Comparison of ENCODE assay signal across 21 cellular contexts in the genomic region with DNA sequence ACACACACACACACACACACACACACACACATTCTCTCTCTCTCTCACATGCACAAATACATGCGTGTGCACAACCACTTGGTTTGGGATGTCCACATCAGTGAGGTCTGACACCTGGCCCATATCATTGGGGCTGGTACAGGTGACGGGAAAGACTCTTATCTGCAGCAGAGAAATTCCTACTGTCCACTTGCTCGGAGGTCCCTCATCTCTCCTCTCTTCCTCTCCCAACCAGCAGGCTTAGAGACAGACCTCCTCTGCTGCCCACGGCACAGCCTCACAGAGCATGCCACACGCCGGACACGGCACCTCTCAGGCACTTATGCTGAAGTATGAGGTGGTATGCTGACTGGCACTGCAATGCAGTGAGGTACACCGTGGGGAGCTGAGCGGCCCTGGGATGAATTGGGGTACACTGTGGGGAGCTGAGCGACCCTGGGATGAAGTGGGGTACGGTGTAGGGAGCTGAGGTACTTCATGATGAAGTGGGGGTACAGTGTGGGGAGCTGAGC.
"Had no signal": no experiment of that assay in that cellular context is flagged by ENCODE, and none has a peak within 500 bp of the region (broad histone marks: within the 10 kb centered on the region; RNA-seq: fewer than 3 reads in every experiment).

No MANE protein-coding gene starts in this region.

- H3K9me3 Mint-ChIP-seq: dendritic cell treated with granulocyte-macrophage colony-stimulating factor and Interleukin-4, amounts not matched to agents 40 ng/mL and 50 ng/mL, for 4 days; effector memory CD8-positive, alpha-beta T cell; immature natural killer cell; natural killer cell treated with Interleukin-12 subunit alpha and Interleukin-12 subunit beta and Interleukin-15 and Interleukin-18, amount 100 ng/mL, for 72 hours had no signal

- H3K36me3 ChIP-seq: esophagus squamous epithelium, gastroesophageal sphincter, neutrophil, spleen, upper lobe of left lung had no signal

- H3K27ac ChIP-seq: esophagus squamous epithelium, gastroesophageal sphincter, neutrophil, spleen, upper lobe of left lung had no signal

- H3K36me3 Mint-ChIP-seq: immature natural killer cell; natural killer cell treated with Interleukin-12 subunit alpha and Interleukin-12 subunit beta and Interleukin-15 and Interleukin-18, amount 100 ng/mL, for 72 hours had no signal

- H3K27ac Mint-ChIP-seq: dendritic cell treated with granulocyte-macrophage colony-stimulating factor and Interleukin-4, amounts not matched to agents 40 ng/mL and 50 ng/mL, for 4 days; effector memory CD8-positive, alpha-beta T cell; immature natural killer cell; natural killer cell treated with Interleukin-12 subunit alpha and Interleukin-12 subunit beta and Interleukin-15 and Interleukin-18, amount 100 ng/mL, for 72 hours had no signal

- H3K4me3 Mint-ChIP-seq: dendritic cell treated with granulocyte-macrophage colony-stimulating factor and Interleukin-4, amounts not matched to agents 40 ng/mL and 50 ng/mL, for 4 days; effector memory CD8-positive, alpha-beta T cell; immature natural killer cell; natural killer cell treated with Interleukin-12 subunit alpha and Interleukin-12 subunit beta and Interleukin-15 and Interleukin-18, amount 100 ng/mL, for 72 hours had no signal

- H3K9me3 ChIP-seq: esophagus squamous epithelium, gastroesophageal sphincter, neutrophil, spleen, upper lobe of left lung had no signal

- DNase-seq: cerebellar nuclear complex; effector memory CD8-positive, alpha-beta T cell; esophagus squamous epithelium; foreskin fibroblast; glutamatergic neuron; immature natural killer cell; kidney; left colon; left ventricle myocardium superior; mesenchymal stem cell; midbrain; spleen; stimulated activated CD4-positive, alpha-beta T cell treated with anti-CD3 and anti-CD28 coated beads, Interleukin-2, amount 100 ng/mL, for 24 hours; stimulated activated naive CD4-positive, alpha-beta T cell treated with Interleukin-2 at 50 U/mL for 16 hours; upper lobe of left lung had no signal

- H3K27me3 ChIP-seq: esophagus squamous epithelium, gastroesophageal sphincter, neutrophil, spleen, upper lobe of left lung had no signal

- H3K4me1 Mint-ChIP-seq: immature natural killer cell had no signal

- H3K4me3 ChIP-seq: esophagus squamous epithelium, gastroesophageal sphincter, lung, spleen, upper lobe of left lung had no signal

- ATAC-seq: effector memory CD8-positive, alpha-beta T cell; gastroesophageal sphincter; left colon; left ventricle myocardium superior; sciatic nerve had no signal

- H3K4me1 ChIP-seq: esophagus squamous epithelium, gastroesophageal sphincter, upper lobe of left lung had no signal
